1 cellular context compared by ENCODE assay signal in genomic region chr18:10131036-10131774, GRCh38.
TF ChIP-seq lines count a peak whose summit lies in the region.

No MANE protein-coding gene starts in this region.

TF ChIP-seq in WTC11, 78 proteins besides CTCF, POLR2A, EP300 and RAD21 (continued from another document):
- no peak for TF ChIP-seq ZNF532 (CRISPR knock-in tag; IDR thresholded peaks at IDR 0.05; ENCODE audit: borderline replicate concordance)
- no peak for TF ChIP-seq USF2 (CRISPR knock-in tag; IDR thresholded peaks at IDR 0.05)
- no peak for TF ChIP-seq GTF2I (CRISPR knock-in tag; conservative IDR thresholded peaks at IDR 0.05)
- TF ChIP-seq MXD4 (CRISPR knock-in tag; IDR thresholded peaks at IDR 0.05; ENCODE audit: borderline replicate concordance), result no peak
- no peak for TF ChIP-seq ZMAT4 (CRISPR knock-in tag; IDR thresholded peaks at IDR 0.05)
- TF ChIP-seq, protein P1, sequence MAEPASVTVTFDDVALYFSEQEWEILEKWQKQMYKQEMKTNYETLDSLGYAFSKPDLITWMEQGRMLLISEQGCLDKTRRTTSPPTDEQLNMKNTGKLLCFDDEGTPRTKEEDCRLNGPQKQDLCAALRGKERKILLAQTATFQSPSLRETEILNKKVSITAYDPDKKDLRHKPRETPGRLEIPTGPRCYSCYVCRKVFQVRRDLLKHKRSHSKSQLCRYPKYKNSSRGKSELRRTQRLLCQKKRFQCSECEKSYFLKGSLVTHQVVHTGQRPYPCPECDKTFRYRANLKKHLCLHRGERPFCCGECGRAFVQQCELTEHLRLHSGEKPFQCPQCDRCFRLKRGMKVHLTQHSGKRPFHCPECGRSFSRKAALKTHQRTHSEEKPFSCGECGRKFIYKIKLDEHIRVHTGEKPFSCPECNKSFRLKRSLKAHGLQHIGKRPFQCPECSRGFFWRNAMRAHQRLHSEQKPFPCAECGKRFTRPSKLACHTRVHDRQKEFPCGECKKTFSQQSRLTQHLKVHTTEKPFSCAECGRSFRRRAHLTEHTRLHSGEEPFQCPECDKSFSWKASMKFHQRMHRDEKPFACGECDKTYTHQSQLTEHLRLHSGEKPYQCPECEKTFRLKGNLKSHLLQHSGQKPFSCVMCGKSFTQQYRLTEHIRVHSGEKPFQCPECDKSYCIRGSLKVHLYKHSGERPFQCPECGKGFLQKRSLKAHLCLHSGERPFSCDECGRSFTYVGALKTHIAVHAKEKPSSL (CRISPR knock-in tag; conservative IDR thresholded peaks at IDR 0.05), result no peak
- TF ChIP-seq SP1 (CRISPR knock-in tag; conservative IDR thresholded peaks at IDR 0.05), result no peak
- no peak for TF ChIP-seq GRHL2 (CRISPR knock-in tag; IDR thresholded peaks at IDR 0.05; ENCODE audit: insufficient replicate concordance, severe bottlenecking)
- TF ChIP-seq ZNF317 (CRISPR knock-in tag; IDR thresholded peaks at IDR 0.05; ENCODE audit: borderline replicate concordance, low read depth), result no peak
